ENCODE assay signal across 17 cellular contexts in the genomic region with DNA sequence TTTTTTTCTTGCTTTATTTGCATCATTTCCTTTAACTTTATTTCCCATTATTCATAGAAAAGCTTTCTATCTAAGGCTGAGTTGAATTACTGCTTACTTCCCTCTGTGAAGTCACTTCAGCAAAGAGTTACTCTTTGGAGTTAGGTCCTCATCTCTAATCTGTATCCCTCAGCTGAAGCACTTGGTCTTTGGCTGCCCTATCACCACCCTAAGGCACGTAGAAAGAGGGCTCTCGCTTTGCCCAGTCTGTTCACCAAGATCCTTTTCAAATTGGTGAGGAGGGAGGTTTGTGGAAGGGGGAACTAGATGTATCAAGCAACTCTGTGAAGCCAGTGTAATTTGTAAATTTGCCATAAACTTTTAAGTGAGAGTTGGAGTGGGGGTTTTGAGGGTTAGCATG.
"Had no signal": no experiment of that assay in that cellular context is flagged by ENCODE, and none has a peak within 500 bp of the region (broad histone marks: within the 10 kb centered on the region; RNA-seq: fewer than 3 reads in every experiment).

No MANE protein-coding gene starts in this region.

- H3K27me3 ChIP-seq: spleen, testis had no signal

- H3K27ac ChIP-seq: coronary artery, heart left ventricle, spleen, testis, tibial nerve had no signal

- DNase-seq: effector CD8-positive, alpha-beta T cell; heart left ventricle; hippocampal formation; mammary epithelial cell; naive thymus-derived CD4-positive, alpha-beta T cell; posterior cingulate gyrus; spleen; stimulated activated CD4-positive, alpha-beta T cell treated with anti-CD3 and anti-CD28 coated beads, Interleukin-15, amount 100 ng/mL, for 24 hours; stimulated activated CD4-positive, alpha-beta T cell treated with anti-CD3 and anti-CD28 coated beads, Interleukin-1b, Interleukin-23, amount 100 ng/mL, for 48 hours; stimulated activated CD4-positive, alpha-beta T cell treated with anti-CD3 and anti-CD28 coated beads, Interleukin-4, amount 100 ng/mL, for 24 hours; stimulated activated naive CD8-positive, alpha-beta T cell treated with anti-CD3 and anti-CD28 coated beads, Interleukin-15, amount 100 ng/mL, for 72 hours; testis had no signal

- ATAC-seq: esophagus mucosa; heart left ventricle; naive thymus-derived CD4-positive, alpha-beta T cell; sciatic nerve; stimulated activated memory B cell treated with anti-CD40 and anti-IgM and Interleukin-4, amounts not matched to agents 10 μg/mL and 1 μg/mL and 100 μg/mL, for 72 hours; stimulated activated naive CD8-positive, alpha-beta T cell treated with anti-CD3 and anti-CD28 coated beads, Interleukin-15, amount 100 ng/mL, for 72 hours had no signal
